ENCODE assay signal across 9 cellular contexts in the genomic region with DNA sequence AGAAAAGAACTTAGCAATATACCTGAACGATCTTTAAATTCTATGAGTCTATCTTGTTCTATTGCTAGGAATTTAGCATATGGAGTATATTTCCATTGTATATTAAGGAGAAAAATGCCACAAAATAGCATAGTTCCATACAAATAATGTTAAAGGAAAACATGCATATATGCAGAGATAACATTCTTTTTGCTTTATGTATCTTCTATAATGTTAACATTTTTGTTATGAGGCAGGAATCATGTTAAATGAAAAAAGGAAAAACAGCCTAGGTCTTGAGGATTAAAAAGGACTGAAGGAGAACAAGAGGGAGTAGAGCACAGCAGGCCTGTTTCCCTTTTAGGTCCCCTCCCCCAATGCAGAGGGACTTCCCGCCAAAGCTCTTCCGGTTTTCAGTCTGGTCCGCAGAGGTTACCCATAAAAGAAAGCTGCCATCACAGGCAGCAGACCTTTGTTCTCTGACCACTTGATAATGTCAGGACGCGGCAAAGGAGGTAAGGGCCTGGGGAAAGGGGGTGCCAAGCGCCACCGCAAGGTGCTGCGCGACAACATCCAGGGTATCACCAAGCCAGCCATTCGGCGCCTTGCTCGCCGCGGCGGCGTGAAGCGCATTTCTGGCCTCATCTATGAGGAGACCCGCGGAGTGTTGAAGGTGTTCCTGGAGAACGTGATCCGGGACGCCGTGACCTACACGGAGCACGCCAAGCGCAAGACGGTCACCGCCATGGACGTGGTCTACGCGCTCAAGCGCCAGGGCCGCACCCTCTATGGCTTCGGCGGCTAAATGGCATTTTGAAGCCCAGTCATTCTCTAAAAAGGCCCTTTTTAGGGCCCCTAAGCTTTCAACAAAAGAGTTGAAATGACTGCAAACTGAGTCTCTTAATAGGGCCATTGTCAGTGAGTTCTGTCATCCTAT.
DNase-seq lines count a peak whose midpoint lies in the region; ATAC-seq, FAIRE-seq and TF ChIP-seq lines count a peak whose summit lies in the region.
"Had no signal": no experiment of that assay in that cellular context is flagged by ENCODE, and none has a peak within 500 bp of the region (broad histone marks: within the 10 kb centered on the region; RNA-seq: fewer than 3 reads in every experiment).

No MANE protein-coding gene starts in this region.

- H3K4me1 ChIP-seq in neutrophil (ENCODE audit: control insufficient read depth in 1 of 2, insufficient read depth in 1 of 2, low read depth in 1 of 2, low read length in 1 of 2) = peaks cover 18 to 20% of the 10 kb centered on the region in 2 experiments
- H3K4me1 ChIP-seq in aorta (ENCODE audit: control insufficient read depth in 1 of 2, insufficient read depth in 2 of 2, low read length in 2 of 2) = peaks cover 0 to 1% of the 10 kb centered on the region in 2 donors

- intact Hi-C loops in aorta (cut with DNase I) = loop anchor here in 1 of 2 donors (10.0 kb wide), 3 partner anchors 336 to 854 kb away; partner anchors contain the start of gene ZNF184

- FAIRE-seq in RCC 7860 (lab: Jason Lieb, UNC) = no peak
- FAIRE-seq: frontal cortex had no signal

- peak overlapping the region; percentile 65 for H3K27ac ChIP-seq in neutrophil
- H3K27ac ChIP-seq in aorta (ENCODE audit: low read depth in 1 of 2, low read length in 2 of 2) = peak overlapping the region; percentile 15 to 18

- peak; percentile 99 for TF ChIP-seq POLR2A in GM15510 (IDR thresholded peaks at IDR 0.05; ENCODE audit: borderline replicate concordance, extremely low read depth, insufficient read length)

- no peak for TF ChIP-seq CTCF in fibroblast of villous mesenchyme (IDR thresholded peaks at IDR 0.05; ENCODE audit: insufficient read depth, low read depth, low read length)
- no peak for TF ChIP-seq CTCF in neutrophil (IDR thresholded peaks at IDR 0.05)

- no peaks in the 10 kb centered on the region for H3K27me3 ChIP-seq in neutrophil
- H3K27me3 ChIP-seq in aorta (ENCODE audit: control insufficient read depth in 1 of 2, insufficient read depth in 2 of 2, low read length in 1 of 2) = no peaks in the 10 kb centered on the region

- no peaks in the 10 kb centered on the region for H3K9me3 ChIP-seq in neutrophil
- no peaks in the 10 kb centered on the region for H3K9me3 ChIP-seq in aorta (ENCODE audit: control insufficient read depth, low read length)

- H3K36me3 ChIP-seq in neutrophil = peaks cover 2% of the 10 kb centered on the region
- no peaks in the 10 kb centered on the region for H3K36me3 ChIP-seq in aorta (ENCODE audit: control insufficient read depth in 1 of 2, insufficient read depth in 2 of 2, low read length in 1 of 2)

- DNase-seq in NCI-H69 (lab: John Stamatoyannopoulos, UW) = peak; percentile 14
- DNase-seq in activated T-cell treated with anti-CD3 and anti-CD28 coated beads, Interleukin-2, amount 50 U/mL, for 48 hours = peak; percentile 85 to 86
- DNase-seq in fibroblast of villous mesenchyme (ENCODE audit: low read depth) = peak; percentile 32
- peak; percentile 68 to 78 for DNase-seq in aorta
- DNase-seq in RCC 7860 (ENCODE audit: low spot score) = no peak

- WGBS in aorta, 2 donors = 3 to 4% methylated on average over 36 of the region's 36 CpGs

- ATAC-seq in HG02759 (IDR thresholded peaks at IDR 0.05; ENCODE audit: unreplicated experiment) = peak; percentile 70
- peak; percentile 89 for ATAC-seq in aorta (ENCODE audit: low FRiP score)

- H3K4me3 ChIP-seq in fibroblast of villous mesenchyme (ENCODE audit: low read depth, low read length) (peak overlapping the region; percentile 68), neutrophil (ENCODE audit: low read depth in 1 of 2, low read length in 1 of 2) (peak overlapping the region; percentile 66 to 72), aorta (ENCODE audit: low read length in 2 of 2) (peak overlapping the region; percentile 15 to 55)
